Comparison of ENCODE assay signal across 8 cellular contexts in the genomic region with DNA sequence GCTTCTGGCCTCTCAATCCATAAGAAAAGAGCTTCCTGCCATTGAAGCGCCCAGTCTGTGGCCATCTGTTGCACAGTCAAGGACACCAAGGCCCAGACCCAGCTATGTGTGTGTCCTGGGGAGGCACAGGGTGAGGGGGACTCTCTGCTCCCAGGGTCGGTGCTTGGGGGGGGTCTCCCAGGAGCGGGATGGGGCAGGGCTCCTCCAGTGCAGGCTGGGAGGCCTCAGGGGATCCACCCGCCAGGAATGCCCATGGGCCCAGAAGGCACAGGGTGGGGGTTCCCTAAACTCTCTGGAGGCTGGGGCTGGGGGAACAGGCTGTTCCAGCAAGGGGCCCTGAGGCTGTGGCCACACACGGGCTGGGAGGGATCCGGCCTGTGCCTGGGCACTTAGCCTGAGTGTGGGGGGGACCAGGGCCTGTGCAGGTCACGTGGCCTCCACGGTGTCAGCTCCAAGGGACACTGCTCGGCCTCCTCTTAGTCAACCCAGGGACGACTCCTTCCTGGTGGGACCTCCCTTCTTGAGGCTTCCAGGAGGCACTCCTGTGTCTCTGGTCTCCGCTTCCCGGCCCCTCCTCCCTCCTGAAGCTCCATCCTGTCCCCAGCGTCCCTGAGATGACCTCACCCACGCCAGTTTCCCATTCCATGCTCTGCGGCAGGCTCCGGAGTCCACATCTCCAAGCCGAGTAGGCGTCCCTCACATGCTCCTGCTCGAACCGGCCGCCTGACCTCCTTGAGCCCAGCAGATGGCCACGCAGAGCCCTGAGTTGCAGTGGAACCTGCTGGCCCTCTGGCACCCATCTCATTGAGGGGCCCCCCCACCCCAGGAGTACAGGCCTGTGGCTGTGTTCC. TPM values are rescaled to one million over a fixed set of nuclear protein-coding genes. Genes with fewer than 3 reads are reported as not detected.
DNase-seq lines count a peak whose midpoint lies in the region; ATAC-seq and TF ChIP-seq lines count a peak whose summit lies in the region.

No MANE protein-coding gene starts in this region.

- H3K4me3 Mint-ChIP-seq in osteocyte (ENCODE audit: unreplicated experiment) = no peak overlapping the region
- H3K4me3 Mint-ChIP-seq in activated T-helper 17 cell treated with anti-CD3 and anti-CD28 coated beads, Interleukin-2, amount 50 U/mL, for 72 hours = no peak overlapping the region

- TF ChIP-seq CTCF in fibroblast of pulmonary artery (IDR thresholded peaks at IDR 0.05; ENCODE audit: low read length, missing control alignments) = peak; percentile 48
- peak; percentile 55 for TF ChIP-seq CTCF in osteocyte (IDR thresholded peaks at IDR 0.05)

- H3K4me3 ChIP-seq in fibroblast of pulmonary artery (replicated peaks; ENCODE audit: low read depth, low read length) = no peak overlapping the region

- H3K27ac Mint-ChIP-seq in osteocyte (ENCODE audit: unreplicated experiment) = no peak overlapping the region
- H3K27ac Mint-ChIP-seq in activated T-helper 17 cell treated with anti-CD3 and anti-CD28 coated beads, Interleukin-2, amount 50 U/mL, for 72 hours = no peak overlapping the region

- peak; percentile 70 for DNase-seq in EH (ENCODE audit: low read depth)
- DNase-seq in SK-MEL-5 (ENCODE audit: low read depth, low spot score) = peak; percentile 91
- peak; percentile 61 for DNase-seq in fibroblast of pulmonary artery (ENCODE audit: low read depth)
- no peak for DNase-seq in osteocyte (ENCODE audit: extremely low spot score, unreplicated experiment)
- no peak for DNase-seq in T-helper 1 cell

- in situ Hi-C loops in SK-MEL-5 (cut with HindIII; ENCODE audit: low pct_unique_long_range_greater_than_20kb, low sequenced_read_pairs) = no loop called here

- ATAC-seq in HG02973 (IDR thresholded peaks at IDR 0.05; ENCODE audit: unreplicated experiment) (no peak), GM19452 (IDR thresholded peaks at IDR 0.05; ENCODE audit: unreplicated experiment) (no peak)
- ATAC-seq in activated T-helper 17 cell treated with anti-CD3 and anti-CD28 coated beads, Interleukin-2, amount 50 U/mL, for 72 hours (replicated peaks) = no peak

- H3K9me3 Mint-ChIP-seq in osteocyte (ENCODE audit: unreplicated experiment) = no peaks in the 10 kb centered on the region
- no peaks in the 10 kb centered on the region for H3K9me3 Mint-ChIP-seq in activated T-helper 17 cell treated with anti-CD3 and anti-CD28 coated beads, Interleukin-2, amount 50 U/mL, for 72 hours

- H3K4me1 Mint-ChIP-seq in osteocyte (ENCODE audit: unreplicated experiment) = peaks cover 5% of the 10 kb centered on the region
- no peaks in the 10 kb centered on the region for H3K4me1 Mint-ChIP-seq in activated T-helper 17 cell treated with anti-CD3 and anti-CD28 coated beads, Interleukin-2, amount 50 U/mL, for 72 hours

- H3K27me3 Mint-ChIP-seq in osteocyte (ENCODE audit: unreplicated experiment) = no peaks in the 10 kb centered on the region
- peaks cover 3% of the 10 kb centered on the region for H3K27me3 Mint-ChIP-seq in activated T-helper 17 cell treated with anti-CD3 and anti-CD28 coated beads, Interleukin-2, amount 50 U/mL, for 72 hours

- H3K36me3 Mint-ChIP-seq in osteocyte (ENCODE audit: unreplicated experiment) = no peaks in the 10 kb centered on the region
- H3K36me3 Mint-ChIP-seq in activated T-helper 17 cell treated with anti-CD3 and anti-CD28 coated beads, Interleukin-2, amount 50 U/mL, for 72 hours (ENCODE audit: low read depth) = no peaks in the 10 kb centered on the region

RNA-seq across cellular contexts. Expression of a gene that starts 23.1 kb away (rescaled TPM):
- total RNA-seq in SK-MEL-5 (2014; rRNA removed; shearing (Covaris generic)) = 15.4 and 19.1 TPM in 2 replicates
- 64.9 and 83.0 TPM in 2 replicates for polyA plus RNA-seq in SK-MEL-5 (2015; cell fraction: cytosol; rRNA removed)
- 202 and 203 TPM in 2 replicates for polyA plus RNA-seq in SK-MEL-5 (2015; cell fraction: nucleus; rRNA removed)
- 55.7 and 57.0 TPM in 2 replicates for total RNA-seq in osteocyte
- under 1 TPM in 1 of 2 donors, not detected in 1; 0.26 TPM for total RNA-seq in activated T-helper 17 cell treated with anti-CD3 and anti-CD28 coated beads, Interleukin-2, amount 50 U/mL, for 72 hours

Comparison
In these comparisons a context has a peak if more than half of its experiments do, and no peak if none do; other contexts are left out.
1. DNase-seq: peak in EH (single experiment), SK-MEL-5 (single experiment) and fibroblast of pulmonary artery (single experiment); none in osteocyte (single experiment) and T-helper 1 cell (0 of 5).
2. RNA of a gene that starts 23.1 kb away (total RNA-seq): 55.7 to 57.0 TPM in osteocyte and 15.4 to 19.1 TPM in SK-MEL-5; 0.26 TPM in activated T-helper 17 cell treated with anti-CD3 and anti-CD28 coated beads, Interleukin-2, amount 50 U/mL, for 72 hours; every median in the first group is over 10 times any median in the second.